Comparison of ENCODE assay signal across 12 cellular contexts in the genomic region with DNA sequence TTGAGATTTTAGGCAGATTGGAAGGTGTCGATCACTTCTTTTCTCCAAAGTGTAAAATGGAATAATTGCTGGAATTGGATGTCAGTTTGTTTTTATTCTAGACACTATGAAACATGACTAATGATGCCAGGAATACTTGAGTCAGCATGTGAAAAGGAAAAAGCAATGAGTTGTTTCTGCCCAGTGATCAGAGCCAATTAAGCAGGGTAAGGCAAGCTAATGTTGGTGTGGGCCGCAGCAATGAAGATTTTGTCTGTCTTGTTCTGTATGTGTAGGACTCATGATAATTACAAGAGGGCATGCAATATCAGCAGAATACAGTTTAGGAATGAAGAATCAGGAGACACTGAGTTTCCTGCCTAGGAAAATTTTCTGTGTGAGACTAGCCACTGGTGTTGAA.
DNase-seq lines count a peak whose midpoint lies in the region; ATAC-seq and TF ChIP-seq lines count a peak whose summit lies in the region.
"Had no signal": no experiment of that assay in that cellular context is flagged by ENCODE, and none has a peak within 500 bp of the region (broad histone marks: within the 10 kb centered on the region; RNA-seq: fewer than 3 reads in every experiment).

No MANE protein-coding gene starts in this region.

- WGBS in suprapubic skin: 32% methylated on average over 2 of the region's 2 CpGs

- ATAC-seq in naive thymus-derived CD8-positive, alpha-beta T cell: no peak
- no peak for ATAC-seq in HG02763 (IDR thresholded peaks at IDR 0.05; ENCODE audit: unreplicated experiment)
- ATAC-seq: T-helper 17 cell had no signal

- no peak overlapping the region for H3K27ac ChIP-seq in suprapubic skin

- H3K27me3 ChIP-seq in suprapubic skin: no peaks in the 10 kb centered on the region

- no peaks in the 10 kb centered on the region for H3K9me3 ChIP-seq in suprapubic skin

- H3K4me1 ChIP-seq in suprapubic skin: peaks cover 23% of the 10 kb centered on the region

- POLR2A ChIA-PET in naive thymus-derived CD8-positive, alpha-beta T cell (lab: Charles Lee): interaction anchor here (0.6 to 1.4 kb wide), 4 partner anchors 11 to 15 kb away, joined by 3 to 5 read pairs (median 4); no protein-coding TSS in a partner anchor

- peaks cover 28% of the 10 kb centered on the region for H3K4me1 Mint-ChIP-seq in chondrocyte (ENCODE audit: low read depth)
- peaks cover 16 to 34% (median 25%) of the 10 kb centered on the region in 4 donors for H3K4me1 Mint-ChIP-seq in naive thymus-derived CD8-positive, alpha-beta T cell

- no peak for TF ChIP-seq POLR2A in suprapubic skin (IDR thresholded peaks at IDR 0.05)

- H3K9me3 Mint-ChIP-seq in chondrocyte (ENCODE audit: low read depth): no peaks in the 10 kb centered on the region
- no peaks in the 10 kb centered on the region for H3K9me3 Mint-ChIP-seq in naive thymus-derived CD8-positive, alpha-beta T cell
- H3K9me3 Mint-ChIP-seq: naive B cell had no signal

- no peak for TF ChIP-seq CTCF in chondrocyte (IDR thresholded peaks at IDR 0.05)
- TF ChIP-seq CTCF in suprapubic skin (IDR thresholded peaks at IDR 0.05): no peak

- H3K36me3 ChIP-seq in suprapubic skin: no peaks in the 10 kb centered on the region

- TF ChIP-seq EP300 in suprapubic skin (IDR thresholded peaks at IDR 0.05): no peak

- H3K36me3 Mint-ChIP-seq in chondrocyte (ENCODE audit: low read depth): no peaks in the 10 kb centered on the region
- no peaks in the 10 kb centered on the region for H3K36me3 Mint-ChIP-seq in naive thymus-derived CD8-positive, alpha-beta T cell
- H3K36me3 Mint-ChIP-seq: naive B cell had no signal

- H3K4me3 ChIP-seq in suprapubic skin: no peak overlapping the region

- peak overlapping the region; percentile 24 for H3K27ac Mint-ChIP-seq in chondrocyte (ENCODE audit: unreplicated experiment)
- peak overlapping the region in 2 of 10 donors; percentile 64 to 79 for H3K27ac Mint-ChIP-seq in naive thymus-derived CD8-positive, alpha-beta T cell
- H3K27ac Mint-ChIP-seq: T-helper 17 cell had no signal

- H3K4me3 Mint-ChIP-seq in chondrocyte (ENCODE audit: unreplicated experiment): no peak overlapping the region
- no peak overlapping the region for H3K4me3 Mint-ChIP-seq in naive thymus-derived CD8-positive, alpha-beta T cell
- H3K4me3 Mint-ChIP-seq: T-helper 17 cell had no signal

- no peaks in the 10 kb centered on the region for H3K27me3 Mint-ChIP-seq in chondrocyte (ENCODE audit: low read depth)
- no peaks in the 10 kb centered on the region for H3K27me3 Mint-ChIP-seq in naive thymus-derived CD8-positive, alpha-beta T cell
- H3K27me3 Mint-ChIP-seq: naive B cell, T-helper 17 cell had no signal

- DNase-seq in EL (peak; percentile 8), NCI-H226 (peak; percentile 36), chondrocyte (ENCODE audit: low spot score) (no peak), middle frontal gyrus (ENCODE audit: extremely low spot score, low spot score) (peak; percentile 8), suprapubic skin (ENCODE audit: low spot score in 2 of 2) (no peak)
- DNase-seq in naive thymus-derived CD8-positive, alpha-beta T cell: no peak
- no peak for DNase-seq in activated CD4-positive, alpha-beta T cell treated with anti-CD3 and anti-CD28 coated beads for 1 hour
- DNase-seq: cerebellar nuclear complex, DMS53, naive B cell, T-helper 17 cell had no signal

Comparison
In these comparisons a context has a peak if more than half of its experiments do, and no peak if none do; other contexts are left out.
1. DNase-seq: peak in EL (single experiment), NCI-H226 (single experiment) and middle frontal gyrus (single experiment); none in chondrocyte (single experiment), naive thymus-derived CD8-positive, alpha-beta T cell (0 of 10), activated CD4-positive, alpha-beta T cell treated with anti-CD3 and anti-CD28 coated beads for 1 hour (single experiment) and suprapubic skin (0 of 2).